In genomic region chr22:30289126-30289979, GRCh38 we compare ENCODE assay signal across 1 cellular context.
TF ChIP-seq lines count a peak whose summit lies in the region.

Gene CASTOR1 (minus strand): TSS chr22:30289505. CDS start chr22:30289497, 8 bp downstream.

TF ChIP-seq in K562, 482 proteins besides CTCF, POLR2A, EP300 and RAD21 (continued from another document and continues in another):
- TF ChIP-seq CHD4 (IDR thresholded peaks at IDR 0.05; ENCODE audit: insufficient read depth, insufficient replicate concordance, low read depth, low read length, poor library complexity, severe bottlenecking) (no peak), ZNF518B (CRISPR knock-in tag; IDR thresholded peaks at IDR 0.05) (no peak), ILK (tag; IDR thresholded peaks at IDR 0.05; ENCODE audit: borderline replicate concordance, low read depth) (no peak), CBX8 (IDR thresholded peaks at IDR 0.05; ENCODE audit: borderline replicate concordance, extremely low read depth, low read depth, low read length, poor library complexity, severe bottlenecking) (no peak), NR4A1 (CRISPR knock-in tag; IDR thresholded peaks at IDR 0.05) (no peak), NR4A1 (tag; IDR thresholded peaks at IDR 0.05) (no peak), HMG20B (CRISPR knock-in tag; IDR thresholded peaks at IDR 0.05) (no peak), TFE3 (CRISPR knock-in tag; IDR thresholded peaks at IDR 0.05) (no peak), TAF15 (IDR thresholded peaks at IDR 0.05; ENCODE audit: low read depth, low read length) (no peak), GATAD2A (IDR thresholded peaks at IDR 0.05) (no peak), SETDB1 (IDR thresholded peaks at IDR 0.05; ENCODE audit: low read length) (no peak), RBFOX2 (IDR thresholded peaks at IDR 0.05; ENCODE audit: low read depth, low read length) (peak; percentile 41; the same call in 1 of the 2 replicates), ARHGAP35 (IDR thresholded peaks at IDR 0.05; ENCODE audit: partially characterized antibody) (no peak), THAP12 (CRISPR knock-in tag; IDR thresholded peaks at IDR 0.05) (no peak), BHLHE40 (IDR thresholded peaks at IDR 0.05; ENCODE audit: low read length) (no peak), ELF2 (CRISPR knock-in tag; IDR thresholded peaks at IDR 0.05) (no peak), ARID1B (IDR thresholded peaks at IDR 0.05) (no peak), ZBTB7A (IDR thresholded peaks at IDR 0.05; ENCODE audit: borderline replicate concordance, control insufficient read depth, low read depth, low read length) (peak; percentile 73; the same call in 1 of the 2 replicates), E2F5 (CRISPR knock-in tag; IDR thresholded peaks at IDR 0.05) (no peak), CCNT2 (IDR thresholded peaks at IDR 0.05; ENCODE audit: borderline replicate concordance, extremely low read depth, insufficient read length, low read depth, low read length) (peak; percentile 32), ZBTB8A (IDR thresholded peaks at IDR 0.05; ENCODE audit: partially characterized antibody) (no peak), KAT2B (IDR thresholded peaks at IDR 0.05; ENCODE audit: low read depth, low read length) (no peak), L3MBTL2 (IDR thresholded peaks at IDR 0.05) (peak; percentile 59), ZBTB49 (CRISPR knock-in tag; IDR thresholded peaks at IDR 0.05; ENCODE audit: borderline replicate concordance) (no peak), ZBTB17 (CRISPR knock-in tag; IDR thresholded peaks at IDR 0.05) (no peak), ZEB2 (IDR thresholded peaks at IDR 0.05) (no peak), MTA3 (IDR thresholded peaks at IDR 0.05; ENCODE audit: borderline replicate concordance) (0 out of 2 replicates have a peak, but pooled peaks have one; percentile 25), UBTF (IDR thresholded peaks at IDR 0.05; ENCODE audit: borderline replicate concordance in 1 of 2, low read depth in 2 of 2, low read length in 2 of 2) (0 out of 4 replicates have a peak, but pooled peaks of 1 of the 2 experiments have one; percentile 52), NR2C2 (CRISPR knock-in tag; IDR thresholded peaks at IDR 0.05) (no peak), NR2C2 (tag; IDR thresholded peaks at IDR 0.05) (no peak), CCAR2 (IDR thresholded peaks at IDR 0.05; ENCODE audit: low read depth, low read length) (no peak), ZNF592 (IDR thresholded peaks at IDR 0.05) (no peak), CAMTA2 (CRISPR knock-in tag; conservative IDR thresholded peaks at IDR 0.05) (no peak), ZNF764 (CRISPR knock-in tag; IDR thresholded peaks at IDR 0.05; ENCODE audit: low read depth) (no peak), MNT (conservative IDR thresholded peaks at IDR 0.05) (peak; percentile 40 to 57; a peak in 2 of 4 replicates), MCM2 (IDR thresholded peaks at IDR 0.05; ENCODE audit: low read depth) (no peak), EGR1 (conservative IDR thresholded peaks at IDR 0.05) (0 out of 2 replicates have a peak, but pooled peaks have one; percentile 6), ZNF316 (IDR thresholded peaks at IDR 0.05) (no peak), TFAM (CRISPR knock-in tag; conservative IDR thresholded peaks at IDR 0.05) (no peak), ZNF263 (CRISPR knock-in tag; IDR thresholded peaks at IDR 0.05; ENCODE audit: borderline replicate concordance) (no peak; the same call in 1 of the 2 replicates), MAZ (CRISPR knock-in tag; conservative IDR thresholded peaks at IDR 0.05 in 1 of 2, IDR thresholded peaks at IDR 0.05 in 1 of 2) (no peak), POLR2H (tag; IDR thresholded peaks at IDR 0.05; ENCODE audit: low read depth) (no peak), MYC (IDR thresholded peaks at IDR 0.05; ENCODE audit: low read depth, low read length) (0 out of 2 replicates have a peak, but pooled peaks have one; percentile 13), MYC (CRISPR knock-in tag; IDR thresholded peaks at IDR 0.05; ENCODE audit: borderline replicate concordance, low read depth) (no peak)
